Comparison of ENCODE assay signal across 12 cellular contexts in genomic region chr17:82534401-82534812, GRCh38. TPM values are rescaled to one million over a fixed set of nuclear protein-coding genes. Genes with fewer than 3 reads are reported as not detected.
DNase-seq lines count a peak whose midpoint lies in the region; ATAC-seq and TF ChIP-seq lines count a peak whose summit lies in the region.
"Had no signal": no experiment of that assay in that cellular context is flagged by ENCODE, and none has a peak within 500 bp of the region (broad histone marks: within the 10 kb centered on the region; RNA-seq: fewer than 3 reads in every experiment).

No MANE protein-coding gene starts in this region.

- no peak overlapping the region for H3K4me3 ChIP-seq in thyroid gland (replicated peaks in 1 of 3)

- ATAC-seq in activated naive CD4-positive, alpha-beta T cell treated with anti-CD3 and anti-CD28 coated beads, Interleukin-2, amount 50 U/mL, for 72 hours: no peak
- peak; percentile 64 for ATAC-seq in WTC11
- peak; percentile 5 for ATAC-seq in left ventricle myocardium superior
- no peak for ATAC-seq in HG02759 (IDR thresholded peaks at IDR 0.05; ENCODE audit: unreplicated experiment)

- DNase-seq in activated naive CD4-positive, alpha-beta T cell treated with anti-CD3 and anti-CD28 coated beads, Interleukin-2, amount 50 U/mL, for 72 hours (ENCODE audit: low spot score in 2 of 2): no peak
- no peak for DNase-seq in activated naive CD4-positive, alpha-beta T cell treated with anti-CD3 and anti-CD28 coated beads, Interleukin-2, amount 10 ng/mL, durations not matched to agents 7 days and 5 days
- peak; percentile 27 for DNase-seq in WTC11 (ENCODE audit: low spot score)
- DNase-seq in left ventricle myocardium superior: peak; percentile 14
- no peak for DNase-seq in thyroid gland
- DNase-seq in NCI-H1048 (lab: John Stamatoyannopoulos, UW): no peak
- DNase-seq in NCI-H2081 (lab: John Stamatoyannopoulos, UW): no peak
- DNase-seq: anterior cingulate cortex; MV-4-11; NK-92 treated with Interleukin-12 subunit alpha and Interleukin-12 subunit beta, amount 100 ng/mL, for 24 hours; right cardiac atrium had no signal

- no peaks in the 10 kb centered on the region for H3K9me3 ChIP-seq in thyroid gland

- H3K4me3 Mint-ChIP-seq in activated naive CD4-positive, alpha-beta T cell treated with anti-CD3 and anti-CD28 coated beads, Interleukin-2, amount 10 ng/mL, durations not matched to agents 7 days and 5 days: no peak overlapping the region
- H3K4me3 Mint-ChIP-seq in WTC11: no peak overlapping the region

- H3K27me3 Mint-ChIP-seq in activated naive CD4-positive, alpha-beta T cell treated with anti-CD3 and anti-CD28 coated beads, Interleukin-2, amount 10 ng/mL, durations not matched to agents 7 days and 5 days: no peaks in the 10 kb centered on the region
- H3K27me3 Mint-ChIP-seq in WTC11 (ENCODE audit: low read depth): no peaks in the 10 kb centered on the region

- H3K27me3 ChIP-seq in thyroid gland: no peaks in the 10 kb centered on the region

- H3K9me3 Mint-ChIP-seq in activated naive CD4-positive, alpha-beta T cell treated with anti-CD3 and anti-CD28 coated beads, Interleukin-2, amount 50 U/mL, for 72 hours: no peaks in the 10 kb centered on the region
- H3K9me3 Mint-ChIP-seq in activated naive CD4-positive, alpha-beta T cell treated with anti-CD3 and anti-CD28 coated beads, Interleukin-2, amount 10 ng/mL, durations not matched to agents 7 days and 5 days: no peaks in the 10 kb centered on the region
- no peaks in the 10 kb centered on the region for H3K9me3 Mint-ChIP-seq in WTC11

- TF ChIP-seq CTCF in WTC11 (IDR thresholded peaks at IDR 0.05): no peak
- no peak for TF ChIP-seq CTCF in thyroid gland (IDR thresholded peaks at IDR 0.05)

- peak overlapping the region in 2 of 3 donors; percentile 96 to 99 for H3K27ac ChIP-seq in thyroid gland

- POLR2A ChIA-PET in WTC11 (lab: Charles Lee): interaction anchor here (0.6 kb wide), 1 partner anchor 30 kb away, joined by 4 read pairs; no protein-coding TSS in a partner anchor

- H3K36me3 Mint-ChIP-seq in activated naive CD4-positive, alpha-beta T cell treated with anti-CD3 and anti-CD28 coated beads, Interleukin-2, amount 50 U/mL, for 72 hours: no peaks in the 10 kb centered on the region
- H3K36me3 Mint-ChIP-seq in activated naive CD4-positive, alpha-beta T cell treated with anti-CD3 and anti-CD28 coated beads, Interleukin-2, amount 10 ng/mL, durations not matched to agents 7 days and 5 days: peaks cover 11% of the 10 kb centered on the region
- no peaks in the 10 kb centered on the region for H3K36me3 Mint-ChIP-seq in WTC11

- H3K4me1 Mint-ChIP-seq in activated naive CD4-positive, alpha-beta T cell treated with anti-CD3 and anti-CD28 coated beads, Interleukin-2, amount 10 ng/mL, durations not matched to agents 7 days and 5 days: peaks cover 53% of the 10 kb centered on the region
- peaks cover 48% of the 10 kb centered on the region for H3K4me1 Mint-ChIP-seq in WTC11

- no peak for TF ChIP-seq POLR2A in thyroid gland (IDR thresholded peaks at IDR 0.05)

- WGBS in thyroid gland, 2 donors: 51 to 58% methylated on average over 6 to 7 of the region's 7 CpGs

- H3K27ac Mint-ChIP-seq in activated naive CD4-positive, alpha-beta T cell treated with anti-CD3 and anti-CD28 coated beads, Interleukin-2, amount 50 U/mL, for 72 hours: peak overlapping the region; percentile 66 to 85
- H3K27ac Mint-ChIP-seq in activated naive CD4-positive, alpha-beta T cell treated with anti-CD3 and anti-CD28 coated beads, Interleukin-2, amount 10 ng/mL, durations not matched to agents 7 days and 5 days: no peak overlapping the region
- peak overlapping the region; percentile 86 for H3K27ac Mint-ChIP-seq in WTC11

- no peaks in the 10 kb centered on the region for H3K36me3 ChIP-seq in thyroid gland

- intact Hi-C loops in left ventricle myocardium superior (cut with micrococcal nuclease) (no loop called here), thyroid gland (cut with DNase I) (no loop called here)

- CTCF ChIA-PET in activated naive CD4-positive, alpha-beta T cell treated with anti-CD3 and anti-CD28 coated beads, Interleukin-2, amount 10 ng/mL, durations not matched to agents 7 days and 5 days (lab: Charles Lee): no interaction called here
- CTCF ChIA-PET in WTC11 (lab: Charles Lee): interaction anchor here (3.5 kb wide), 1 partner anchor 20 kb away, joined by 27 read pairs; no protein-coding TSS in a partner anchor

- peaks cover 47 to 92% of the 10 kb centered on the region in 2 donors for H3K4me1 ChIP-seq in thyroid gland

TF ChIP-seq in WTC11, 78 proteins besides CTCF, POLR2A, EP300 and RAD21:
- TF ChIP-seq SMAD3 (CRISPR knock-in tag; IDR thresholded peaks at IDR 0.05; ENCODE audit: borderline replicate concordance) (no peak), ELF4 (CRISPR knock-in tag; IDR thresholded peaks at IDR 0.05; ENCODE audit: low read depth) (no peak), CDX4 (CRISPR knock-in tag; IDR thresholded peaks at IDR 0.05; ENCODE audit: borderline replicate concordance) (no peak), NFE2L1 (CRISPR knock-in tag; IDR thresholded peaks at IDR 0.05) (no peak), PRRX2 (CRISPR knock-in tag; IDR thresholded peaks at IDR 0.05) (no peak), MXD4 (CRISPR knock-in tag; IDR thresholded peaks at IDR 0.05; ENCODE audit: borderline replicate concordance) (no peak), ZNF232 (CRISPR knock-in tag; IDR thresholded peaks at IDR 0.05) (no peak), ZBTB21 (CRISPR knock-in tag; IDR thresholded peaks at IDR 0.05; ENCODE audit: borderline replicate concordance) (no peak)

RNA-seq across cellular contexts. Expression of gene FOXK2, which starts 14.9 kb away (rescaled TPM):
- 10 to 100 TPM; 56.2 to 67.4 TPM for total RNA-seq in activated naive CD4-positive, alpha-beta T cell treated with anti-CD3 and anti-CD28 coated beads, Interleukin-2, amount 50 U/mL, for 72 hours
- total RNA-seq in WTC11 (2021): 57.7 to 65.7 TPM (median 62.7 TPM) in 3 replicates
- total RNA-seq in left ventricle myocardium superior: 41.5 TPM
- 10 to 100 TPM; 30.5 to 43.3 (median 38.8) TPM for total RNA-seq in thyroid gland

Comparison
In these comparisons a context has a peak if more than half of its experiments do, and no peak if none do; other contexts are left out.
1. ATAC-seq: peak in WTC11 (single experiment) and left ventricle myocardium superior (single experiment); none in activated naive CD4-positive, alpha-beta T cell treated with anti-CD3 and anti-CD28 coated beads, Interleukin-2, amount 50 U/mL, for 72 hours (0 of 2) and HG02759 (single experiment).
2. DNase-seq: peak in WTC11 (single experiment) and left ventricle myocardium superior (single experiment); none in activated naive CD4-positive, alpha-beta T cell treated with anti-CD3 and anti-CD28 coated beads, Interleukin-2, amount 50 U/mL, for 72 hours (0 of 2), activated naive CD4-positive, alpha-beta T cell treated with anti-CD3 and anti-CD28 coated beads, Interleukin-2, amount 10 ng/mL, durations not matched to agents 7 days and 5 days (single experiment), thyroid gland (0 of 2), NCI-H1048 (single experiment) and NCI-H2081 (0 of 2).